In genomic region chr1:170831276-170831675, GRCh38 we compare ENCODE assay signal across 34 cellular contexts.
"Had no signal": no experiment of that assay in that cellular context is flagged by ENCODE, and none has a peak within 500 bp of the region (broad histone marks: within the 10 kb centered on the region; RNA-seq: fewer than 3 reads in every experiment).

No MANE protein-coding gene starts in this region.

- DNase-seq: Karpas-422, Kasumi-1, MG63, MM.1S, MV-4-11, NCI-H1048, NCI-H1092, NCI-H1092 treated with DMSO at 0.1 percent for 48 hours, NCI-H1105, NCI-H1105 treated with DMSO at 0.1 percent for 48 hours, NCI-H1417, NCI-H1417 treated with DMSO at 0.1 percent for 48 hours, NCI-H1436, NCI-H1436 treated with DMSO at 0.1 percent for 48 hours, NCI-H146, NCI-H1694, NCI-H1694 treated with DMSO at 0.1 percent for 48 hours, NCI-H187, NCI-H187 treated with DMSO at 0.1 percent for 48 hours, NCI-H1930, NCI-H2029, NCI-H2029 treated with DMSO at 0.1 percent for 48 hours, NCI-H2081, NCI-H2081 treated with DMSO at 0.1 percent for 48 hours, NCI-H2107, NCI-H2171, NCI-H2171 treated with DMSO at 0.1 percent for 48 hours, NCI-H2227 treated with DMSO at 0.1 percent for 48 hours, NCI-H226, NCI-H345, NCI-H446, NCI-H446 treated with DMSO at 0.1 percent for 48 hours, NCI-H510A had no signal

- H3K4me2 ChIP-seq: KMS-11 had no signal

- H3K27me3 ChIP-seq: MG63 had no signal

- H3K9me3 ChIP-seq: MG63 had no signal

- H3K4me3 ChIP-seq: MG63 had no signal

- H3K36me3 ChIP-seq: MG63 had no signal

- H3K27ac ChIP-seq: KMS-11 had no signal

- H3K9ac ChIP-seq: KMS-11 had no signal
